In the genomic region with DNA sequence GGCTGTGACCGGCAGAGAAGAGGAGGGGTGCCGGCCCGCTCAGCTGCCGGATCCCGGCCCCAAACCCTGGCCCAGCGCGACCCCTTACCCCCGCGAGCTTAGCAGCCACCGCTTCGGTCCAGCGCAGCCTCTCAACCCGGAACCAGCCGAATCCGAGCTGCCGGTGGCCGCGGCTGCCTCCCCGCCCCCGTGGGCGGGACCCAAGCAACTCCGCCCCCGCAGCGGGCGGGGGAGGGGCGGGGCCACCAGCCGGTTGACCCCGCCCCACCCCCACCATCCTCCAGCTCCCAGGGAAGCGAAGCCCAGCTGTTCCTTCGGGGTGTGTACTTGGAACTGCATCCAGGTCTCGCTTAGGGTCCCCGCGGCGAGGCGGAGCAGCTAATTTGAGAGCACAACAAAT, we compare ENCODE assay signal across 1 cellular context.
TF ChIP-seq lines count a peak whose summit lies in the region.

A gene (minus strand): TSS at position 138 of the 400 bp plus-strand sequence. CDS start 611 bp downstream, outside the sequence.

TF ChIP-seq in GM12878, 131 proteins besides CTCF, POLR2A, EP300 and RAD21 (continued from another document):
- TF ChIP-seq, protein P1, sequence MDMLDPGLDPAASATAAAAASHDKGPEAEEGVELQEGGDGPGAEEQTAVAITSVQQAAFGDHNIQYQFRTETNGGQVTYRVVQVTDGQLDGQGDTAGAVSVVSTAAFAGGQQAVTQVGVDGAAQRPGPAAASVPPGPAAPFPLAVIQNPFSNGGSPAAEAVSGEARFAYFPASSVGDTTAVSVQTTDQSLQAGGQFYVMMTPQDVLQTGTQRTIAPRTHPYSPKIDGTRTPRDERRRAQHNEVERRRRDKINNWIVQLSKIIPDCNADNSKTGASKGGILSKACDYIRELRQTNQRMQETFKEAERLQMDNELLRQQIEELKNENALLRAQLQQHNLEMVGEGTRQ (IDR thresholded peaks at IDR 0.05; ENCODE audit: borderline replicate concordance, low read depth, low read length) = no peak
- TF ChIP-seq MEF2A (IDR thresholded peaks at IDR 0.05; ENCODE audit: insufficient read depth, low read depth, low read length) (no peak), PAX5 (IDR thresholded peaks at IDR 0.05; ENCODE audit: borderline replicate concordance, low read depth, low read length) (0 out of 2 replicates have a peak, but pooled peaks have one; percentile 17), CHD2 (IDR thresholded peaks at IDR 0.05; ENCODE audit: borderline replicate concordance, low read depth, low read length) (peak; percentile 40; the same call in 1 of the 2 replicates), FOXK2 (IDR thresholded peaks at IDR 0.05) (no peak), TAF1 (IDR thresholded peaks at IDR 0.05; ENCODE audit: borderline replicate concordance, low read depth, low read length) (peak; percentile 21; the same call in 1 of the 2 replicates), BHLHE40 (IDR thresholded peaks at IDR 0.05; ENCODE audit: borderline replicate concordance in 1 of 2, low read depth in 2 of 2, low read length in 1 of 2) (peak; percentile 9 to 17; a peak in 1 of 4 replicates)
- TF ChIP-seq, protein P2, sequence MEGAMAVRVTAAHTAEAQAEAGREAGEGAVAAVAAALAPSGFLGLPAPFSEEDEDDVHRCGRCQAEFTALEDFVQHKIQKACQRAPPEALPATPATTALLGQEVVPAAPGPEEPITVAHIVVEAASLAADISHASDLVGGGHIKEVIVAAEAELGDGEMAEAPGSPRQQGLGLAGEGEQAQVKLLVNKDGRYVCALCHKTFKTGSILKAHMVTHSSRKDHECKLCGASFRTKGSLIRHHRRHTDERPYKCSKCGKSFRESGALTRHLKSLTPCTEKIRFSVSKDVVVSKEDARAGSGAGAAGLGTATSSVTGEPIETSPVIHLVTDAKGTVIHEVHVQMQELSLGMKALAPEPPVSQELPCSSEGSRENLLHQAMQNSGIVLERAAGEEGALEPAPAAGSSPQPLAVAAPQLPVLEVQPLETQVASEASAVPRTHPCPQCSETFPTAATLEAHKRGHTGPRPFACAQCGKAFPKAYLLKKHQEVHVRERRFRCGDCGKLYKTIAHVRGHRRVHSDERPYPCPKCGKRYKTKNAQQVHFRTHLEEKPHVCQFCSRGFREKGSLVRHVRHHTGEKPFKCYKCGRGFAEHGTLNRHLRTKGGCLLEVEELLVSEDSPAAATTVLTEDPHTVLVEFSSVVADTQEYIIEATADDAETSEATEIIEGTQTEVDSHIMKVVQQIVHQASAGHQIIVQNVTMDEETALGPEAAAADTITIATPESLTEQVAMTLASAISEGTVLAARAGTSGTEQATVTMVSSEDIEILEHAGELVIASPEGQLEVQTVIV (IDR thresholded peaks at IDR 0.05; ENCODE audit: borderline replicate concordance, partially characterized antibody) = peak; percentile 10
